ENCODE assay signal across 27 cellular contexts in genomic region chr1:100217834-100218233, GRCh38. TPM values are rescaled to one million over a fixed set of nuclear protein-coding genes. Genes with fewer than 3 reads are reported as not detected.
"Had no signal": no experiment of that assay in that cellular context is flagged by ENCODE, and none has a peak within 500 bp of the region (broad histone marks: within the 10 kb centered on the region; RNA-seq: fewer than 3 reads in every experiment).

No MANE protein-coding gene starts in this region.

- H3K4me1 ChIP-seq: breast epithelium, prostate gland, spleen, transverse colon had no signal

- H3K27ac ChIP-seq: breast epithelium, ovary, prostate gland, spleen, transverse colon, WERI-Rb-1 had no signal

- H3K4me3 ChIP-seq: breast epithelium, gastrocnemius medialis, ovary, prostate gland, spleen, transverse colon had no signal

- DNase-seq: activated CD4-positive, alpha-beta T cell treated with anti-CD3 and anti-CD28 coated beads, Interleukin-2, amount 10 ng/mL, durations not matched to agents 24 days and 14 days; activated CD4-positive, CD25-positive, alpha-beta regulatory T cell treated with anti-CD3 and anti-CD28 coated beads, Interleukin-2, amount 50 U/mL, for 72 hours; activated CD8-positive, alpha-beta T cell treated with anti-CD3 and anti-CD28 coated beads for 36 hours; activated naive CD8-positive, alpha-beta T cell treated with anti-CD3 and anti-CD28 coated beads, Interleukin-2, amount 50 U/mL, for 24 hours; activated T-cell treated with anti-CD3 and anti-CD28 coated beads, Interleukin-2, amount 50 U/mL, for 4 hours; amygdala; dermis blood vessel endothelial cell; effector CD8-positive, alpha-beta T cell; gastrocnemius medialis; glutamatergic neuron; hippocampal formation; immature natural killer cell; kidney; mammary epithelial cell; naive B cell; nephron progenitor cell; ovary; spleen; stimulated activated naive CD4-positive, alpha-beta T cell; SW 1271; T-helper 9 cell; transverse colon; WERI-Rb-1 had no signal

- H3K27me3 ChIP-seq: breast epithelium, gastrocnemius medialis, ovary, spleen, transverse colon had no signal

- H3K36me3 ChIP-seq: breast epithelium, ovary had no signal

- H3K9me3 ChIP-seq: breast epithelium, gastrocnemius medialis, ovary, prostate gland, spleen, transverse colon had no signal

- ATAC-seq: activated CD8-positive, alpha-beta T cell treated with anti-CD3 and anti-CD28 coated beads for 36 hours; activated naive CD8-positive, alpha-beta T cell treated with anti-CD3 and anti-CD28 coated beads, Interleukin-2, amount 50 U/mL, for 24 hours; activated T-cell treated with anti-CD3 and anti-CD28 coated beads, Interleukin-2, amount 50 U/mL, for 4 hours; gastrocnemius medialis; left lobe of liver had no signal

RNA-seq across cellular contexts. Expression of gene LRRC39, which starts 39.8 kb away (rescaled TPM):
- total RNA-seq: dermis blood vessel endothelial cell, epithelial cell of proximal tubule had no signal
- polyA plus RNA-seq: immature natural killer cell had no signal
